In genomic region chr3:53629396-53629711, GRCh38 we compare ENCODE assay signal across 18 cellular contexts.
DNase-seq lines count a peak whose midpoint lies in the region; ATAC-seq, FAIRE-seq and TF ChIP-seq lines count a peak whose summit lies in the region.
"Had no signal": no experiment of that assay in that cellular context is flagged by ENCODE, and none has a peak within 500 bp of the region (broad histone marks: within the 10 kb centered on the region; RNA-seq: fewer than 3 reads in every experiment).

No MANE protein-coding gene starts in this region.

- no peak overlapping the region for H4K91ac ChIP-seq in neuronal stem cell (ENCODE audit: low read depth, low read length, poor library complexity)

- no peak overlapping the region for H3K4ac ChIP-seq in neuronal stem cell (ENCODE audit: low read length)

- WGBS in GM12878 (ENCODE audit: insufficient coverage, insufficient replicate concordance, low lambda C conversion rate, missing lambda C conversion rate) = 23% methylated on average over 2 of the region's 2 CpGs
- WGBS in neuronal stem cell (ENCODE audit: extremely low coverage in 2 of 2, insufficient read length in 2 of 2, insufficient replicate concordance in 1 of 2), 2 donors = no CpG with 5 or more reads among the region's 2 CpGs

- POLR2A ChIA-PET in GM12878 (lab: Charles Lee) = no interaction called here

- no peak overlapping the region for H2AK5ac ChIP-seq in neuronal stem cell (ENCODE audit: low read depth, low read length)

- no peak overlapping the region for H2BK120ac ChIP-seq in neuronal stem cell (ENCODE audit: low read depth, low read length)

- H3K27me3 ChIP-seq in GM12878 (replicated peaks in 1 of 2; ENCODE audit: control insufficient read depth in 2 of 2, insufficient read depth in 2 of 2, low read length in 1 of 2) (no peaks in the 10 kb centered on the region; a peak in 1 of 4 replicates), neuronal stem cell (ENCODE audit: control insufficient read depth in 3 of 3, insufficient read depth in 3 of 3, low read depth in 1 of 3, low read length in 3 of 3) (no peaks in the 10 kb centered on the region)

- H3K4me2 ChIP-seq in GM12878 (ENCODE audit: control insufficient read depth, insufficient read depth) (no peak overlapping the region), neuronal stem cell (ENCODE audit: insufficient read depth, low read length, poor library complexity, severe bottlenecking) (no peak overlapping the region)

- H2AFZ ChIP-seq in GM12878 (ENCODE audit: control insufficient read depth, low read depth, low read length) (no peak overlapping the region), neuronal stem cell (ENCODE audit: low read length) (peak overlapping the region; percentile 74)

- TF ChIP-seq RAD21 in GM12878 (IDR thresholded peaks at IDR 0.05; ENCODE audit: insufficient read depth, low read depth, low read length) = no peak

- no peak overlapping the region for H3K14ac ChIP-seq in neuronal stem cell (ENCODE audit: low read length)

- RAD21 ChIA-PET in GM12878 (lab: Charles Lee; ENCODE audit: unreplicated experiment) = no interaction called here

- no peaks in the 10 kb centered on the region for H3K36me3 ChIP-seq in GM12878 (ENCODE audit: control insufficient read depth in 2 of 2, insufficient read depth in 2 of 2, low read length in 1 of 2)
- H3K36me3 ChIP-seq in neuronal stem cell (replicated peaks in 1 of 2; ENCODE audit: control insufficient read depth in 2 of 2, insufficient read depth in 2 of 2, low read length in 2 of 2) = no peaks in the 10 kb centered on the region

- peaks cover 16% of the 10 kb centered on the region for H3K9me3 Mint-ChIP-seq in mesothelial cell of epicardium

- SMC1A ChIA-PET in GM12878 (lab: Charles Lee; ENCODE audit: uncharacterized antibody, unreplicated experiment) = interaction anchor here (1.1 to 1.7 kb wide), 4 partner anchors 12 to 81 kb away, joined by 3 to 7 read pairs (median 5); no protein-coding TSS in a partner anchor

- intact Hi-C loops in GM12878 (cut with micrococcal nuclease; ENCODE audit: unreplicated experiment) = no loop called here

- no peak overlapping the region for H3K27ac ChIP-seq in GM12878 (ENCODE audit: control insufficient read depth, insufficient read depth)
- H3K27ac ChIP-seq in neuronal stem cell (replicated peaks; ENCODE audit: low read length) = no peak overlapping the region

- no peak for TF ChIP-seq POLR2A in GM12878 (IDR thresholded peaks at IDR 0.05; ENCODE audit: low read depth, low read length)

- peak overlapping the region; percentile 61 for H3K27ac Mint-ChIP-seq in mesothelial cell of epicardium
- H3K27ac Mint-ChIP-seq: H9, IgD-negative memory B cell had no signal

- DNase-seq in AG20443 (ENCODE audit: low spot score) (peak; percentile 1), GM12878 (ENCODE audit: low read depth, low spot score) (no peak), mesothelial cell of epicardium (ENCODE audit: low spot score in 2 of 2, unreplicated experiment in 2 of 2) (no peak), neuronal stem cell (ENCODE audit: low spot score) (no peak), EL (no peak), GOT3 (lab: John Stamatoyannopoulos, UW) (no peak)
- DNase-seq: 8988T, AML-193, C1 segment of cervical spinal cord, H9, NCI-H1105, NCI-H2171, NCI-H345, NCI-H524 treated with DMSO at 0.1 percent for 48 hours, Right ventricle myocardium superior had no signal

- no peaks in the 10 kb centered on the region for H3K36me3 Mint-ChIP-seq in mesothelial cell of epicardium
- H3K36me3 Mint-ChIP-seq: IgD-negative memory B cell had no signal

- peaks cover 30% of the 10 kb centered on the region for H3K4me1 Mint-ChIP-seq in mesothelial cell of epicardium
- H3K4me1 Mint-ChIP-seq: IgD-negative memory B cell had no signal

- H3K4me3 Mint-ChIP-seq in mesothelial cell of epicardium = no peak overlapping the region
- H3K4me3 Mint-ChIP-seq: H9, IgD-negative memory B cell had no signal

- H4K8ac ChIP-seq in neuronal stem cell (ENCODE audit: low read depth, low read length) = no peak overlapping the region

- peaks cover 8% of the 10 kb centered on the region for H3K27me3 Mint-ChIP-seq in mesothelial cell of epicardium (ENCODE audit: low read depth)

- no peaks in the 10 kb centered on the region for H3K4me1 ChIP-seq in GM12878 (ENCODE audit: control insufficient read depth, insufficient read depth, low read length)
- H3K4me1 ChIP-seq in neuronal stem cell (ENCODE audit: control insufficient read depth in 2 of 2, insufficient read depth in 1 of 2, low read depth in 1 of 2, low read length in 2 of 2) = peaks cover 0 to 22% of the 10 kb centered on the region in 2 donors

- H2BK15ac ChIP-seq in neuronal stem cell (ENCODE audit: low read length) = no peak overlapping the region

- TF ChIP-seq CTCF in GM12878 (IDR thresholded peaks at IDR 0.05 in 2 of 3, conservative IDR thresholded peaks at IDR 0.05 in 1 of 3; ENCODE audit: control insufficient read depth in 2 of 3, extremely low read depth in 1 of 3, insufficient read depth in 1 of 3, low read depth in 3 of 3, low read length in 3 of 3) (no peak), mesothelial cell of epicardium (IDR thresholded peaks at IDR 0.05; ENCODE audit: unreplicated experiment) (no peak)

- no peak overlapping the region for H2BK5ac ChIP-seq in neuronal stem cell (ENCODE audit: low read length)

- no peak overlapping the region for H2BK12ac ChIP-seq in neuronal stem cell (ENCODE audit: low read length)

- H3K79me2 ChIP-seq in GM12878 (ENCODE audit: control insufficient read depth, insufficient read depth, low read length) = no peaks in the 10 kb centered on the region

- no peak overlapping the region for H3K23ac ChIP-seq in neuronal stem cell (ENCODE audit: low read depth, low read length, poor library complexity)

- H3K79me1 ChIP-seq in neuronal stem cell (ENCODE audit: low read depth, low read length) = no peaks in the 10 kb centered on the region

- H3K9ac ChIP-seq in GM12878 (ENCODE audit: control insufficient read depth, insufficient read depth, low read length) (no peak overlapping the region), neuronal stem cell (ENCODE audit: low read depth, low read length, poor library complexity) (no peak overlapping the region)

- ATAC-seq in GM12878 (peak; percentile 55), HG03175 (IDR thresholded peaks at IDR 0.05; ENCODE audit: unreplicated experiment) (no peak), GM18502 (IDR thresholded peaks at IDR 0.05; ENCODE audit: poor library complexity, unreplicated experiment) (no peak)

- no TSS peak for BruUV-seq in GM12878 (replicated peaks; lab: Mats Ljungman, UMichigan)

- H4K20me1 ChIP-seq in GM12878 (ENCODE audit: control insufficient read depth, insufficient read depth) = no peaks in the 10 kb centered on the region

- no peak for TF ChIP-seq EP300 in GM12878 (IDR thresholded peaks at IDR 0.05; ENCODE audit: borderline replicate concordance in 1 of 2, control insufficient read depth in 1 of 2, low read depth in 2 of 2, low read length in 2 of 2)

- CTCF ChIA-PET in GM12878 (lab: Yijun Ruan, JAX) = interaction anchor here (0.6 to 2.2 kb wide), 5 partner anchors 18 to 305 kb away, joined by 3 to 10 read pairs (median 3); no protein-coding TSS in a partner anchor

- H3K4me3 ChIP-seq in GM12878 = no peak overlapping the region
- H3K4me3 ChIP-seq in neuronal stem cell (ENCODE audit: low read length in 2 of 2) = no peak overlapping the region

- in situ Hi-C loops in GM12878 (cut with MboI) = no loop called here

- H3K9me3 ChIP-seq in GM12878 (replicated peaks; ENCODE audit: control insufficient read depth, insufficient read depth, low read length) (no peaks in the 10 kb centered on the region; the same call in 2 of the 3 replicates), neuronal stem cell (replicated peaks in 1 of 2; ENCODE audit: control insufficient read depth in 2 of 2, insufficient read depth in 1 of 2, low read depth in 1 of 2, low read length in 2 of 2) (peaks cover 0 to 11% of the 10 kb centered on the region in 2 donors)

- FAIRE-seq in GM12878 (lab: Jason Lieb, UNC) = no peak

- no peak overlapping the region for H3K18ac ChIP-seq in neuronal stem cell (ENCODE audit: low read length)

TF ChIP-seq in GM12878, 131 proteins besides CTCF, POLR2A, EP300 and RAD21:
- TF ChIP-seq STAT1 (conservative IDR thresholded peaks at IDR 0.05) = no peak
